1 cellular context compared by ENCODE assay signal in genomic region chr3:65597225-65597951, GRCh38.
TF ChIP-seq lines count a peak whose summit lies in the region.

No MANE protein-coding gene starts in this region.

TF ChIP-seq in H1, 55 proteins besides CTCF, POLR2A, EP300 and RAD21:
- TF ChIP-seq TCF12 (IDR thresholded peaks at IDR 0.05; ENCODE audit: low read depth, low read length) = 0 out of 2 replicates have a peak, but pooled peaks have one; percentile 53
- 0 out of 2 replicates have a peak, but pooled peaks have one; percentile 31 for TF ChIP-seq YY1 (IDR thresholded peaks at IDR 0.05; ENCODE audit: low read depth, low read length)
- TF ChIP-seq BCL11A (IDR thresholded peaks at IDR 0.05; ENCODE audit: low read depth in 2 of 2, low read length in 2 of 2) = no peak
- no peak for TF ChIP-seq EGR1 (IDR thresholded peaks at IDR 0.05; ENCODE audit: borderline replicate concordance, low read depth, low read length)
- TF ChIP-seq TEAD4 (IDR thresholded peaks at IDR 0.05; ENCODE audit: low read depth, low read length) = peak; percentile 46; the same call in 1 of the 2 replicates
- TF ChIP-seq POLR2AphosphoS5 (IDR thresholded peaks at IDR 0.05; ENCODE audit: low read depth, low read length) = peak; percentile 60
- no peak for TF ChIP-seq FOSL1 (IDR thresholded peaks at IDR 0.05; ENCODE audit: insufficient read depth, low read depth, low read length)
- TF ChIP-seq NANOG (IDR thresholded peaks at IDR 0.05; ENCODE audit: insufficient read depth, low read depth, low read length, poor library complexity, severe bottlenecking) = no peak
- TF ChIP-seq PHF8 (conservative IDR thresholded peaks at IDR 0.05; ENCODE audit: low read depth, low read length) = peak; percentile 60
- TF ChIP-seq SAP30 (IDR thresholded peaks at IDR 0.05; ENCODE audit: insufficient read depth, insufficient replicate concordance, low read length) = peak; percentile 23
- TF ChIP-seq JUND (IDR thresholded peaks at IDR 0.05; ENCODE audit: low read length) = peak; percentile 87; the same call in 1 of the 2 replicates
- 0 out of 2 replicates have a peak, but pooled peaks have one; percentile 28 for TF ChIP-seq RBBP5 (IDR thresholded peaks at IDR 0.05; ENCODE audit: borderline replicate concordance, low read depth, low read length)
- peak; percentile 13; the same call in 1 of the 2 replicates for TF ChIP-seq KDM1A (IDR thresholded peaks at IDR 0.05; ENCODE audit: borderline replicate concordance, low read length)
- TF ChIP-seq SP1 (IDR thresholded peaks at IDR 0.05; ENCODE audit: low read depth, low read length) = peak; percentile 53; the same call in 1 of the 2 replicates
- peak; percentile 21; the same call in 1 of the 2 replicates for TF ChIP-seq MAX (IDR thresholded peaks at IDR 0.05)
- peak; percentile 33 for TF ChIP-seq TAF7 (optimal IDR thresholded peaks at IDR 0.05; ENCODE audit: borderline replicate concordance, low read depth, low read length)
- no peak for TF ChIP-seq SIRT6 (IDR thresholded peaks at IDR 0.05; ENCODE audit: low read length)
- TF ChIP-seq ASH2L (IDR thresholded peaks at IDR 0.05; ENCODE audit: low read length) = peak; percentile 74
- peak; percentile 70 for TF ChIP-seq TAF1 (IDR thresholded peaks at IDR 0.05; ENCODE audit: low read depth, low read length)
- peak; percentile 17; the same call in 1 of the 2 replicates for TF ChIP-seq TBP (IDR thresholded peaks at IDR 0.05; ENCODE audit: low read depth, low read length)
TF ChIP-seq in H1: peak in this region for 15.
